In genomic region chr19:1935484-1936208, GRCh38 we compare ENCODE assay signal across 1 cellular context.
TF ChIP-seq lines count a peak whose summit lies in the region.

No MANE protein-coding gene starts in this region.

TF ChIP-seq in GM12878, 131 proteins besides CTCF, POLR2A, EP300 and RAD21:
- TF ChIP-seq BMI1 (IDR thresholded peaks at IDR 0.05; ENCODE audit: borderline replicate concordance) (no peak), POU2F2 (IDR thresholded peaks at IDR 0.05; ENCODE audit: borderline replicate concordance, low read depth, low read length) (no peak), CBX5 (IDR thresholded peaks at IDR 0.05; ENCODE audit: low read depth) (peak; percentile 69; the same call in 1 of the 2 replicates), MLLT1 (IDR thresholded peaks at IDR 0.05) (peak; percentile 99), PKNOX1 (IDR thresholded peaks at IDR 0.05) (no peak), NR2C2 (IDR thresholded peaks at IDR 0.05; ENCODE audit: borderline replicate concordance, control insufficient read depth, insufficient read length, low read depth) (peak; percentile 72), SRF (IDR thresholded peaks at IDR 0.05; ENCODE audit: low read depth in 2 of 2, low read length in 2 of 2) (peak; percentile 40 to 86; a peak in 2 of 4 replicates), SUPT20H (IDR thresholded peaks at IDR 0.05; ENCODE audit: borderline replicate concordance, control insufficient read depth, low read depth, low read length) (no peak)
